ENCODE assay signal across 17 cellular contexts in the genomic region with DNA sequence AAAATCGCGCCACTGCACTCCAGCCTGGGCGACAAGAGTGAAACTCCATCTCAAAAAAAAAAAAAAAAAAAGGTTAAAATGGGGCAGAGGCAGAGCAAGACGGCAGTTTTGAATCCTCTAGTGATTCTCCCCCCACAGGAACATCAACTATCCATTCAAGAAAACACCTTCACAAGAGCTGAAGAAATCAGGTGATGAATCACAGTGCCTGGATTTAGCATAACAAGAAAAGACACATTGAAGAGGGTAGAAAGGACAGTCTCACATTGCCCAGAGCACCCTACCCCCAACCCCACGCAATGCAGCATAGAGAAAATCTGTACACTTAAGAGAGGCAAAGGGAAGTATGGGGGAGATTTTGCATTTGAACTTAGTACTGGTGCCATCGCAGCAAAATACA. TPM values are rescaled to one million over a fixed set of nuclear protein-coding genes. Genes with fewer than 3 reads are reported as not detected.
DNase-seq lines count a peak whose midpoint lies in the region; TF ChIP-seq lines count a peak whose summit lies in the region.
"Had no signal": no experiment of that assay in that cellular context is flagged by ENCODE, and none has a peak within 500 bp of the region (broad histone marks: within the 10 kb centered on the region; RNA-seq: fewer than 3 reads in every experiment).

No MANE protein-coding gene starts in this region.

- no peak overlapping the region for H3K18ac ChIP-seq in H9 (ENCODE audit: insufficient read length, low read depth, low read length)

- no peak overlapping the region for H2BK120ac ChIP-seq in H9 (ENCODE audit: low read depth, low read length, poor library complexity, severe bottlenecking)

- no peak overlapping the region for H4K91ac ChIP-seq in H9 (ENCODE audit: insufficient read length, low read depth, low read length)

- no peak overlapping the region for H2AFZ ChIP-seq in H9 (ENCODE audit: low read length)

- peaks cover 0 to 5% (median 1%) of the 10 kb centered on the region in 3 experiments; a peak in 3 of 7 replicates for H3K36me3 Mint-ChIP-seq in H9 (ENCODE audit: insufficient read depth in 1 of 3, low read depth in 3 of 3)

- H3T11ph ChIP-seq in H9 (ENCODE audit: low read length): no peak overlapping the region

- H3K23me2 ChIP-seq in H9 (ENCODE audit: insufficient read length, low read depth, low read length, poor library complexity, severe bottlenecking): no peaks in the 10 kb centered on the region

- H2BK20ac ChIP-seq in H9 (ENCODE audit: low read depth, low read length, poor library complexity, severe bottlenecking): no peak overlapping the region

- H3K9ac ChIP-seq in H9 (ENCODE audit: extremely low read depth, insufficient read length, low read length) (no peak overlapping the region), NT2/D1 (ENCODE audit: insufficient read length, low read depth) (peak overlapping the region; percentile 62)
- H3K9ac ChIP-seq: BLaER1 treated with 17β-estradiol and CSF1 and Interleukin-3, amounts not matched to agents 10 nM and 100 nM had no signal

- no peak overlapping the region for H2AK5ac ChIP-seq in H9 (ENCODE audit: insufficient read length, low read length)

- H3K9me3 ChIP-seq in H9 (ENCODE audit: control insufficient read depth, low read depth, low read length) (no peaks in the 10 kb centered on the region), NT2/D1 (ENCODE audit: insufficient read depth, low read length) (no peaks in the 10 kb centered on the region)
- H3K9me3 ChIP-seq: HAP-1 had no signal

- no peak overlapping the region; the same call in 1 of the 2 replicates for H3K14ac ChIP-seq in H9 (ENCODE audit: insufficient read depth, low read length)

- TF ChIP-seq CTCF in H9 (conservative IDR thresholded peaks at IDR 0.05): no peak
- TF ChIP-seq CTCF in epithelial cell of esophagus (IDR thresholded peaks at IDR 0.05; ENCODE audit: insufficient read depth, low read depth, low read length, missing control alignments): no peak

- H4K8ac ChIP-seq in H9 (replicated peaks; ENCODE audit: insufficient read length, low read depth, low read length): no peak overlapping the region

- H3K4me1 ChIP-seq in H9 (ENCODE audit: insufficient read depth, low read length): peaks cover 8% of the 10 kb centered on the region; the same call in 1 of the 2 replicates
- H3K4me1 ChIP-seq in NT2/D1 (ENCODE audit: insufficient read depth, insufficient read length): peaks cover 8% of the 10 kb centered on the region
- H3K4me1 ChIP-seq: HAP-1 had no signal

- H3K4me3 Mint-ChIP-seq in H9: no peak overlapping the region
- H3K4me3 Mint-ChIP-seq: CD4-positive, CD25-positive, alpha-beta regulatory T cell had no signal

- peak overlapping the region; percentile 27 for H3K4me2 ChIP-seq in H9 (ENCODE audit: insufficient read depth, insufficient read length, low read length)
- H3K4me2 ChIP-seq: BLaER1 treated with 17β-estradiol and CSF1 and Interleukin-3, amounts not matched to agents 10 nM and 100 nM had no signal

- H3K4ac ChIP-seq in H9 (ENCODE audit: low read depth, low read length): no peak overlapping the region

- WGBS in H9 (ENCODE audit: extremely low coverage, insufficient read length, low lambda C conversion rate): no CpG with 5 or more reads among the region's 6 CpGs

- H2BK5ac ChIP-seq in H9 (ENCODE audit: insufficient read length, low read length): no peak overlapping the region

- no peaks in the 10 kb centered on the region for H3K27me3 Mint-ChIP-seq in H9 (ENCODE audit: low read depth)
- H3K27me3 Mint-ChIP-seq: CD4-positive, CD25-positive, alpha-beta regulatory T cell had no signal

- H3K4me3 ChIP-seq in NT2/D1 (ENCODE audit: insufficient read length, low read depth) (no peak overlapping the region), epithelial cell of esophagus (ENCODE audit: low read length) (no peak overlapping the region)
- H3K4me3 ChIP-seq: BLaER1 treated with 17β-estradiol and CSF1 and Interleukin-3, amounts not matched to agents 10 nM and 100 nM; GM12878; HAP-1; K562 had no signal

- no peak overlapping the region for H4K5ac ChIP-seq in H9 (ENCODE audit: insufficient read length, low read depth, low read length)

- peaks cover 10 to 11% of the 10 kb centered on the region in 2 experiments for H3K9me3 Mint-ChIP-seq in H9
- H3K9me3 Mint-ChIP-seq: CD4-positive, CD25-positive, alpha-beta regulatory T cell had no signal

- peak overlapping the region in 2 of 3 experiments; percentile 5 to 50; a peak in 2 of 7 replicates for H3K27ac Mint-ChIP-seq in H9

- DNase-seq in H9 (no peak), NT2/D1 (ENCODE audit: low read depth, low spot score) (peak; percentile 25), epithelial cell of esophagus (ENCODE audit: low read depth) (peak; percentile 11), iPS-NIHi7 (ENCODE audit: extremely low spot score) (peak; percentile 17), dedifferentiated amniotic fluid mesenchymal stem cell (ENCODE audit: extremely low spot score) (no peak), Kasumi-1 (lab: John Stamatoyannopoulos, UW) (no peak), amygdala (lab: John Stamatoyannopoulos, UW) (no peak)
- DNase-seq: ACHN, DMS 273 treated with DMSO at 0.1 percent for 48 hours had no signal

- no peak overlapping the region for H3K27ac ChIP-seq in H9 (ENCODE audit: insufficient read length, low read depth, low read length)
- H3K27ac ChIP-seq: BLaER1 treated with 17β-estradiol and CSF1 and Interleukin-3, amounts not matched to agents 10 nM and 100 nM had no signal

- no peak overlapping the region for H2BK15ac ChIP-seq in H9 (ENCODE audit: low read depth, low read length)

- H3K79me2 ChIP-seq in H9 (ENCODE audit: insufficient read depth, low read length): no peaks in the 10 kb centered on the region

- H3K23ac ChIP-seq in H9 (ENCODE audit: insufficient read length, low read depth, low read length): no peak overlapping the region

- H3K56ac ChIP-seq in H9 (ENCODE audit: insufficient read length, low read depth, low read length): no peak overlapping the region

- no peak overlapping the region for H2BK12ac ChIP-seq in H9 (ENCODE audit: insufficient read length, low read depth, low read length)

- H3K27me3 ChIP-seq in H9 (ENCODE audit: insufficient read depth, low read length): no peaks in the 10 kb centered on the region
- no peaks in the 10 kb centered on the region for H3K27me3 ChIP-seq in NT2/D1 (ENCODE audit: insufficient read depth, insufficient read length)
- H3K27me3 ChIP-seq: BLaER1 treated with 17β-estradiol and CSF1 and Interleukin-3, amounts not matched to agents 10 nM and 100 nM had no signal

- H3K4me1 Mint-ChIP-seq in H9: peaks cover 12 to 18% of the 10 kb centered on the region in 2 experiments

- no peaks in the 10 kb centered on the region for H4K20me1 ChIP-seq in H9 (ENCODE audit: control insufficient read depth, insufficient read depth, insufficient read length)
- H4K20me1 ChIP-seq: BLaER1 treated with 17β-estradiol and CSF1 and Interleukin-3, amounts not matched to agents 10 nM and 100 nM had no signal

- no peaks in the 10 kb centered on the region for H3K36me3 ChIP-seq in NT2/D1 (ENCODE audit: insufficient read depth, insufficient read length, low read length)
- H3K36me3 ChIP-seq: BLaER1 treated with 17β-estradiol and CSF1 and Interleukin-3, amounts not matched to agents 10 nM and 100 nM; HAP-1 had no signal

- H3K79me1 ChIP-seq in H9 (ENCODE audit: insufficient read depth, low read depth, low read length, poor library complexity, severe bottlenecking): no peaks in the 10 kb centered on the region

RNA-seq across cellular contexts. Expression of gene RNF43, which starts 28.8 kb away (rescaled TPM):
- total RNA-seq in H9 (2021): 0.42 and 0.72 TPM in 2 replicates
- total RNA-seq: A172, G401 had no signal

RNA-seq across cellular contexts. Expression of gene HSF5, which starts 42.1 kb away (rescaled TPM):
- not detected in 2 replicates for total RNA-seq in H9 (2021)
- total RNA-seq: A172, G401, HT1080, K562 had no signal

Comparison
In these comparisons a context has a peak if more than half of its experiments do, and no peak if none do; other contexts are left out.
1. DNase-seq: peak in NT2/D1 (single experiment), epithelial cell of esophagus (single experiment) and iPS-NIHi7 (single experiment); none in H9 (single experiment), dedifferentiated amniotic fluid mesenchymal stem cell (single experiment), Kasumi-1 (0 of 2) and amygdala (0 of 56).